1 cellular context compared by ENCODE assay signal in genomic region chr2:157184161-157184910, GRCh38.
TF ChIP-seq lines count a peak whose summit lies in the region.

No MANE protein-coding gene starts in this region.

TF ChIP-seq in A549, 52 proteins besides CTCF, POLR2A, EP300 and RAD21 (continued from another document):
- TF ChIP-seq, protein P1, sequence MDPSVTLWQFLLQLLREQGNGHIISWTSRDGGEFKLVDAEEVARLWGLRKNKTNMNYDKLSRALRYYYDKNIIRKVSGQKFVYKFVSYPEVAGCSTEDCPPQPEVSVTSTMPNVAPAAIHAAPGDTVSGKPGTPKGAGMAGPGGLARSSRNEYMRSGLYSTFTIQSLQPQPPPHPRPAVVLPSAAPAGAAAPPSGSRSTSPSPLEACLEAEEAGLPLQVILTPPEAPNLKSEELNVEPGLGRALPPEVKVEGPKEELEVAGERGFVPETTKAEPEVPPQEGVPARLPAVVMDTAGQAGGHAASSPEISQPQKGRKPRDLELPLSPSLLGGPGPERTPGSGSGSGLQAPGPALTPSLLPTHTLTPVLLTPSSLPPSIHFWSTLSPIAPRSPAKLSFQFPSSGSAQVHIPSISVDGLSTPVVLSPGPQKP (IDR thresholded peaks at IDR 0.05; ENCODE audit: low read depth, low read length), result no peak
- no peak for TF ChIP-seq MAZ (IDR thresholded peaks at IDR 0.05; ENCODE audit: borderline replicate concordance, low read depth, low read length)
- no peak for TF ChIP-seq TP53 (CRISPR knock-in tag; IDR thresholded peaks at IDR 0.05)
- no peak for TF ChIP-seq CHD4 (IDR thresholded peaks at IDR 0.05; ENCODE audit: borderline replicate concordance)
- TF ChIP-seq ESRRA (IDR thresholded peaks at IDR 0.05; ENCODE audit: borderline replicate concordance, low read length), result no peak
- TF ChIP-seq SREBF2 (IDR thresholded peaks at IDR 0.05), result no peak
- no peak for TF ChIP-seq MAX (IDR thresholded peaks at IDR 0.05)
- TF ChIP-seq BHLHE40 (IDR thresholded peaks at IDR 0.05; ENCODE audit: low read depth, low read length), result no peak
- no peak for TF ChIP-seq KDM5A (IDR thresholded peaks at IDR 0.05)
- TF ChIP-seq HDAC2 (IDR thresholded peaks at IDR 0.05), result no peak
- TF ChIP-seq MYC (IDR thresholded peaks at IDR 0.05; ENCODE audit: borderline replicate concordance, low read length), result no peak
- TF ChIP-seq JUN (IDR thresholded peaks at IDR 0.05), result no peak
- no peak for TF ChIP-seq RFX5 (IDR thresholded peaks at IDR 0.05)
- TF ChIP-seq CBX2 (IDR thresholded peaks at IDR 0.05; ENCODE audit: borderline replicate concordance, low read depth), result no peak
